ENCODE assay signal across 8 cellular contexts in genomic region chr4:40289366-40290188, GRCh38. TPM values are rescaled to one million over a fixed set of nuclear protein-coding genes. Genes with fewer than 3 reads are reported as not detected.
DNase-seq lines count a peak whose midpoint lies in the region; ATAC-seq and TF ChIP-seq lines count a peak whose summit lies in the region.

No MANE protein-coding gene starts in this region.

- H3K4me3 Mint-ChIP-seq in brain = no peak overlapping the region

- peak; percentile 54 for DNase-seq in stimulated activated CD4-positive, alpha-beta T cell treated with anti-CD3 and anti-CD28 coated beads, Interleukin-15, amount 100 ng/mL, for 24 hours
- DNase-seq in stimulated activated CD4-positive, alpha-beta T cell treated with anti-CD3 and anti-CD28 coated beads, Interleukin-2, amount 100 ng/mL, for 48 hours = no peak
- DNase-seq in NCI-H2227 (lab: John Stamatoyannopoulos, UW; ENCODE audit: unreplicated experiment) = peak; percentile 48
- DNase-seq in upper lobe of right lung = no peak
- DNase-seq in NCI-H345 treated with DMSO at 0.1 percent for 48 hours (lab: John Stamatoyannopoulos, UW; ENCODE audit: unreplicated experiment) = no peak
- no peak for DNase-seq in NCI-H128 (lab: John Stamatoyannopoulos, UW; ENCODE audit: unreplicated experiment)

- ATAC-seq in upper lobe of right lung (peak; percentile 53), HG03139 (IDR thresholded peaks at IDR 0.05; ENCODE audit: unreplicated experiment) (no peak)

- no peak overlapping the region for H3K27ac ChIP-seq in upper lobe of right lung

- H3K4me1 Mint-ChIP-seq in brain = peaks cover 41% of the 10 kb centered on the region

- H3K27me3 Mint-ChIP-seq in brain = peaks cover 8% of the 10 kb centered on the region

- no peaks in the 10 kb centered on the region for H3K36me3 ChIP-seq in upper lobe of right lung

- no peaks in the 10 kb centered on the region for H3K4me1 ChIP-seq in upper lobe of right lung

- no peaks in the 10 kb centered on the region for H3K27me3 ChIP-seq in upper lobe of right lung

- H3K9me3 Mint-ChIP-seq in brain = peaks cover 0 to 9% (median 3%) of the 10 kb centered on the region in 5 experiments

- H3K4me3 ChIP-seq in upper lobe of right lung = no peak overlapping the region

- intact Hi-C loops in upper lobe of right lung (cut with DNase I) = no loop called here

- peak overlapping the region in 3 of 5 experiments; percentile 7 to 40 (median 12) for H3K27ac Mint-ChIP-seq in brain

- H3K36me3 Mint-ChIP-seq in brain = no peaks in the 10 kb centered on the region

- TF ChIP-seq CTCF in brain (conservative IDR thresholded peaks at IDR 0.05) (no peak), upper lobe of right lung (IDR thresholded peaks at IDR 0.05) (no peak)

- H3K9me3 ChIP-seq in upper lobe of right lung = no peaks in the 10 kb centered on the region

RNA-seq across cellular contexts. Expression of gene CHRNA9, which starts 45.6 kb away (rescaled TPM):
- not detected for polyA plus RNA-seq in brain (ENCODE audit: insufficient read depth, low read depth, low replicate concordance)
- not detected for total RNA-seq in upper lobe of right lung

Comparison
In these comparisons a context has a peak if more than half of its experiments do, and no peak if none do; other contexts are left out.
1. DNase-seq: peak in stimulated activated CD4-positive, alpha-beta T cell treated with anti-CD3 and anti-CD28 coated beads, Interleukin-15, amount 100 ng/mL, for 24 hours (single experiment) and NCI-H2227 (single experiment); none in stimulated activated CD4-positive, alpha-beta T cell treated with anti-CD3 and anti-CD28 coated beads, Interleukin-2, amount 100 ng/mL, for 48 hours (0 of 2), upper lobe of right lung (single experiment), NCI-H345 treated with DMSO at 0.1 percent for 48 hours (single experiment) and NCI-H128 (single experiment).